ENCODE assay signal across 1 cellular context in the genomic region with DNA sequence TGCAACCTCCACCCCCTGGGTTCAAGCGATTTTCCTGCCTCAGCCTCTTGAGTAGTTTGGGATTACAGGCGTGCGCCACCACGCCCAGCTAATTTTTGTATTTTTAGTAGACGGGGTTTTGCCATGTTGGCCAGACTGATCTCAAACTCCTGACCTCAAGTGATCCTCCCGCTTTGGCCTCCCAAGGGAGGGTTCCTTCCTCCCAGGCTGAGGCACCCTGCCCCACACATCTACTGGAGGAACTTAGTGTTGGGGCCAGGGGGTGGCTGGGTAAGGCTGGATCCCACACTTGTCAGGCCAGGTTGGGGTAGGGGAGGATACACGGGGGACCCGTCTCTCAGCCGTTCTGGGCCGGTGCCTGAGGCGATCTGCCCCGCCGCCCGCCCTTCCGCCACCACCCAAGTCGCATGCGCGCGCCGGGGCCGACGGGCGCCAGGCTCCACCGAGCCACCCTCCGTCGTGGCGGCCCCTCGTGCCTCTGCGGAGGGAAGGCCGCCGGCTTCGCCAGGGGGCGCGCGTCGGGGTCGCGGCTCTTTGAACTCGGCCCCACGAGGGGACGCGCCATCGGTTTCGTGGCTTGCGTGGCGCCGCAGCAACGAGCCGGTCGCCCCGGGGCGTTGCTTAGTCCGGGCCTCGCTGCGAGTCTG.
TF ChIP-seq lines count a peak whose summit lies in the region.

No MANE protein-coding gene starts in this region.

TF ChIP-seq in neural cell, 6 proteins besides CTCF, POLR2A, EP300 and RAD21 (continued from another document):
- TF ChIP-seq, protein P1, sequence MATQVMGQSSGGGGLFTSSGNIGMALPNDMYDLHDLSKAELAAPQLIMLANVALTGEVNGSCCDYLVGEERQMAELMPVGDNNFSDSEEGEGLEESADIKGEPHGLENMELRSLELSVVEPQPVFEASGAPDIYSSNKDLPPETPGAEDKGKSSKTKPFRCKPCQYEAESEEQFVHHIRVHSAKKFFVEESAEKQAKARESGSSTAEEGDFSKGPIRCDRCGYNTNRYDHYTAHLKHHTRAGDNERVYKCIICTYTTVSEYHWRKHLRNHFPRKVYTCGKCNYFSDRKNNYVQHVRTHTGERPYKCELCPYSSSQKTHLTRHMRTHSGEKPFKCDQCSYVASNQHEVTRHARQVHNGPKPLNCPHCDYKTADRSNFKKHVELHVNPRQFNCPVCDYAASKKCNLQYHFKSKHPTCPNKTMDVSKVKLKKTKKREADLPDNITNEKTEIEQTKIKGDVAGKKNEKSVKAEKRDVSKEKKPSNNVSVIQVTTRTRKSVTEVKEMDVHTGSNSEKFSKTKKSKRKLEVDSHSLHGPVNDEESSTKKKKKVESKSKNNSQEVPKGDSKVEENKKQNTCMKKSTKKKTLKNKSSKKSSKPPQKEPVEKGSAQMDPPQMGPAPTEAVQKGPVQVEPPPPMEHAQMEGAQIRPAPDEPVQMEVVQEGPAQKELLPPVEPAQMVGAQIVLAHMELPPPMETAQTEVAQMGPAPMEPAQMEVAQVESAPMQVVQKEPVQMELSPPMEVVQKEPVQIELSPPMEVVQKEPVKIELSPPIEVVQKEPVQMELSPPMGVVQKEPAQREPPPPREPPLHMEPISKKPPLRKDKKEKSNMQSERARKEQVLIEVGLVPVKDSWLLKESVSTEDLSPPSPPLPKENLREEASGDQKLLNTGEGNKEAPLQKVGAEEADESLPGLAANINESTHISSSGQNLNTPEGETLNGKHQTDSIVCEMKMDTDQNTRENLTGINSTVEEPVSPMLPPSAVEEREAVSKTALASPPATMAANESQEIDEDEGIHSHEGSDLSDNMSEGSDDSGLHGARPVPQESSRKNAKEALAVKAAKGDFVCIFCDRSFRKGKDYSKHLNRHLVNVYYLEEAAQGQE (IDR thresholded peaks at IDR 0.05; ENCODE audit: borderline replicate concordance) = no peak
- TF ChIP-seq POLR2AphosphoS5 (IDR thresholded peaks at IDR 0.05) = no peak
